Comparison of ENCODE assay signal across 9 cellular contexts in the genomic region with DNA sequence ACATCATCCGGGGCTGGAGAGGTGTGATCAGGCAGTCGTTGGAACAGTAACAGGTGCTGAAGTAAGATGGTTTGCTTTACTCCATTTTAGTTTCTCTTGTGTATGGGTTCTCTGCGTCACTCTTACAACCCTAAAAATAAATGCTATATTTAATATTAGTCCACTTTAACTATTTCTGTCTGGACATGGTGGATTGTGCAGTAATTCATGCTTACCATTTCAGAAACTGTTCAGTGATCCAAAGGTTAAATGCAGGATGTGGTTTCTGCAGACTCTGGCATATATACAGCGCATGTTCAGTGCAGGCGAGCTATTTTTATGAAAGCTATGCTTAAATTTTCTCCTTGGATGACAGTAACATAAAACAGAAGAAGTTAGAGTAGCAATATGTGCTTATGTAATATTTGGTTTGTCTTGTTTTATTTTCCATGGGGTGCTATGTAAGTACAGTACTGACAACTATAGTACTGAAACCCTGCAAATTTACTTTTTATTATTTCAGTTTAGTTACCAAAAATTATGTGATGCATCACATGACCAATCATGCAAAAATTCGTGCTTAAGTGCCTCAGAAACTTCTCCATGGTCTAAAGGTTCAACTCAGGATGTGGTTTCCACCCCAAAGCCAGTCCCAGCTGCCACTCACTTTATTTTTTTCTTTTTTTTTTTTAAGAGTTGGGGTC. TPM values are rescaled to one million over a fixed set of nuclear protein-coding genes. Genes with fewer than 3 reads are reported as not detected.
A peak's percentile ranks its signal among the peaks of the same experiment; 100 is the strongest.
DNase-seq lines count a peak whose midpoint lies in the region; ATAC-seq and TF ChIP-seq lines count a peak whose summit lies in the region.
"Had no signal": no experiment of that assay in that cellular context is flagged by ENCODE, and none has a peak within 500 bp of the region (broad histone marks: within the 10 kb centered on the region; RNA-seq: fewer than 3 reads in every experiment).

No MANE protein-coding gene starts in this region.

- no peaks in the 10 kb centered on the region for H3K36me3 ChIP-seq in BLaER1 treated with 17β-estradiol and CSF1 and Interleukin-3, amounts not matched to agents 10 nM and 100 nM
- no peaks in the 10 kb centered on the region for H3K36me3 ChIP-seq in smooth muscle cell (ENCODE audit: low read depth)
- H3K36me3 ChIP-seq in MG63, result no peaks in the 10 kb centered on the region

- H4K20me1 ChIP-seq in BLaER1 treated with 17β-estradiol and CSF1 and Interleukin-3, amounts not matched to agents 10 nM and 100 nM, result peaks cover 0 to 6% (median 0%) of the 10 kb centered on the region in 11 experiments; a peak in 1 of 22 replicates
- H4K20me1 ChIP-seq in smooth muscle cell (ENCODE audit: low read depth), result no peaks in the 10 kb centered on the region

- DNase-seq in activated CD8-positive, alpha-beta T cell treated with anti-CD3 and anti-CD28 coated beads for 36 hours, result peak; percentile 56
- DNase-seq in smooth muscle cell (lab: John Stamatoyannopoulos, UW; ENCODE audit: unreplicated experiment) (no peak), SHP77 (lab: John Stamatoyannopoulos, UW) (no peak), NCI-H1048 (lab: John Stamatoyannopoulos, UW) (no peak), MG63 (no peak)

- H3K9ac ChIP-seq in BLaER1 treated with 17β-estradiol and CSF1 and Interleukin-3, amounts not matched to agents 10 nM and 100 nM, result peak overlapping the region in 10 of 11 experiments; percentile 38 to 82 (median 66); a peak in 18 of 22 replicates
- no peak overlapping the region for H3K9ac ChIP-seq in smooth muscle cell (ENCODE audit: low read depth)

- ATAC-seq in GM19324 (IDR thresholded peaks at IDR 0.05; ENCODE audit: low FRiP score, unreplicated experiment) (peak; percentile 65), HG03175 (IDR thresholded peaks at IDR 0.05; ENCODE audit: unreplicated experiment) (peak; percentile 81)
- peak; percentile 75 for ATAC-seq in activated CD8-positive, alpha-beta T cell treated with anti-CD3 and anti-CD28 coated beads for 36 hours

- peak overlapping the region; percentile 7 to 94 (median 84); a peak in 20 of 22 replicates for H3K27ac ChIP-seq in BLaER1 treated with 17β-estradiol and CSF1 and Interleukin-3, amounts not matched to agents 10 nM and 100 nM
- no peak overlapping the region for H3K27ac ChIP-seq in smooth muscle cell (ENCODE audit: low read depth)

- CTCF ChIA-PET in activated CD8-positive, alpha-beta T cell treated with anti-CD3 and anti-CD28 coated beads for 36 hours (lab: Charles Lee), result interaction anchor here (1.1 to 6.1 kb wide), 2 partner anchors 13 to 527 kb away, joined by 3 to 71 read pairs; no protein-coding TSS in a partner anchor

- H3K4me1 ChIP-seq in BLaER1 treated with 17β-estradiol and CSF1 and Interleukin-3, amounts not matched to agents 10 nM and 100 nM, result peaks cover 52 to 90% (median 74%) of the 10 kb centered on the region in 10 experiments
- no peaks in the 10 kb centered on the region for H3K4me1 ChIP-seq in smooth muscle cell (ENCODE audit: low read depth)

- H3K4me1 Mint-ChIP-seq in activated CD8-positive, alpha-beta T cell treated with anti-CD3 and anti-CD28 coated beads for 36 hours (ENCODE audit: low read depth), result peaks cover 50% of the 10 kb centered on the region

- peaks cover 11% of the 10 kb centered on the region for H3K36me3 Mint-ChIP-seq in activated CD8-positive, alpha-beta T cell treated with anti-CD3 and anti-CD28 coated beads for 36 hours (ENCODE audit: low read depth)

- H3K4me2 ChIP-seq in BLaER1 treated with 17β-estradiol and CSF1 and Interleukin-3, amounts not matched to agents 10 nM and 100 nM, result peak overlapping the region; percentile 71 to 93 (median 85)
- H3K4me2 ChIP-seq in smooth muscle cell, result peak overlapping the region; percentile 57

- H3K79me2 ChIP-seq in smooth muscle cell (ENCODE audit: low read depth), result no peaks in the 10 kb centered on the region

- no peaks in the 10 kb centered on the region for H3F3A ChIP-seq in smooth muscle cell (ENCODE audit: low read depth)

- peak overlapping the region; percentile 87 for H3K27ac Mint-ChIP-seq in activated CD8-positive, alpha-beta T cell treated with anti-CD3 and anti-CD28 coated beads for 36 hours

- H3K9me3 ChIP-seq in BLaER1 treated with 17β-estradiol and CSF1 and Interleukin-3, amounts not matched to agents 10 nM and 100 nM (replicated peaks in 1 of 11), result peaks cover 0 to 11% (median 4%) of the 10 kb centered on the region in 11 experiments; a peak in 9 of 22 replicates
- H3K9me3 ChIP-seq in smooth muscle cell (replicated peaks; ENCODE audit: low read depth) (no peaks in the 10 kb centered on the region), MG63 (peaks cover 5% of the 10 kb centered on the region)

- 58% methylated on average over 6 of the region's 6 CpGs for WGBS in smooth muscle cell (ENCODE audit: low lambda C conversion rate)

- POLR2A ChIA-PET in activated CD8-positive, alpha-beta T cell treated with anti-CD3 and anti-CD28 coated beads for 36 hours (lab: Charles Lee), result interaction anchor here (1.3 kb wide), 1 partner anchor 13 kb away, joined by 4 read pairs; no protein-coding TSS in a partner anchor

- H3K27me3 Mint-ChIP-seq in activated CD8-positive, alpha-beta T cell treated with anti-CD3 and anti-CD28 coated beads for 36 hours, result no peaks in the 10 kb centered on the region

- peak overlapping the region; percentile 66 for H3K4me3 Mint-ChIP-seq in activated CD8-positive, alpha-beta T cell treated with anti-CD3 and anti-CD28 coated beads for 36 hours

- TF ChIP-seq CTCF in activated CD8-positive, alpha-beta T cell treated with anti-CD3 and anti-CD28 coated beads for 36 hours (IDR thresholded peaks at IDR 0.05), result no peak
- TF ChIP-seq CTCF in smooth muscle cell (IDR thresholded peaks at IDR 0.05; ENCODE audit: borderline replicate concordance, insufficient read depth, poor library complexity, severe bottlenecking), result no peak

- peak overlapping the region; percentile 7 to 56 (median 43); a peak in 18 of 20 replicates for H3K4me3 ChIP-seq in BLaER1 treated with 17β-estradiol and CSF1 and Interleukin-3, amounts not matched to agents 10 nM and 100 nM
- no peak overlapping the region for H3K4me3 ChIP-seq in smooth muscle cell
- H3K4me3 ChIP-seq in MG63, result no peak overlapping the region
- H3K4me3 ChIP-seq: skin epidermis had no signal

- no peak overlapping the region for H2AFZ ChIP-seq in smooth muscle cell (ENCODE audit: low read depth)

- 0 out of 22 replicates have a peak, but pooled peaks cover 0 to 5% (median 0%) of the 10 kb centered on the region in 11 experiments for H3K27me3 ChIP-seq in BLaER1 treated with 17β-estradiol and CSF1 and Interleukin-3, amounts not matched to agents 10 nM and 100 nM
- H3K27me3 ChIP-seq in smooth muscle cell (ENCODE audit: low read depth), result no peaks in the 10 kb centered on the region
- H3K27me3 ChIP-seq in MG63, result no peaks in the 10 kb centered on the region

- peaks cover 7% of the 10 kb centered on the region for H3K9me3 Mint-ChIP-seq in activated CD8-positive, alpha-beta T cell treated with anti-CD3 and anti-CD28 coated beads for 36 hours

- intact Hi-C loops in activated CD8-positive, alpha-beta T cell treated with anti-CD3 and anti-CD28 coated beads for 36 hours (cut with micrococcal nuclease), result no loop called here

RNA-seq across cellular contexts. Expression of gene GRID1, which starts 46.6 kb away (rescaled TPM):
- total RNA-seq in activated CD8-positive, alpha-beta T cell treated with anti-CD3 and anti-CD28 coated beads for 36 hours, result not detected
- 7.4 and 7.5 TPM in 2 replicates for total RNA-seq in smooth muscle cell
- 3.1 and 4.4 TPM in 2 replicates for polyA plus RNA-seq in smooth muscle cell
- 0.10 and 0.15 TPM in 2 replicates for total RNA-seq in MG63 (2014; rRNA removed; shearing (Covaris generic); ENCODE audit: low replicate concordance)

Comparison
In these comparisons a context has a peak if more than half of its experiments do, and no peak if none do; other contexts are left out.
1. H3K4me3 ChIP-seq: peak in BLaER1 treated with 17β-estradiol and CSF1 and Interleukin-3, amounts not matched to agents 10 nM and 100 nM (10 of 10); none in smooth muscle cell (single experiment) and MG63 (single experiment).
2. Peak in every context shown above with its lines, with median percentiles within 50 percentile points of each other: ATAC-seq.